In the genomic region with DNA sequence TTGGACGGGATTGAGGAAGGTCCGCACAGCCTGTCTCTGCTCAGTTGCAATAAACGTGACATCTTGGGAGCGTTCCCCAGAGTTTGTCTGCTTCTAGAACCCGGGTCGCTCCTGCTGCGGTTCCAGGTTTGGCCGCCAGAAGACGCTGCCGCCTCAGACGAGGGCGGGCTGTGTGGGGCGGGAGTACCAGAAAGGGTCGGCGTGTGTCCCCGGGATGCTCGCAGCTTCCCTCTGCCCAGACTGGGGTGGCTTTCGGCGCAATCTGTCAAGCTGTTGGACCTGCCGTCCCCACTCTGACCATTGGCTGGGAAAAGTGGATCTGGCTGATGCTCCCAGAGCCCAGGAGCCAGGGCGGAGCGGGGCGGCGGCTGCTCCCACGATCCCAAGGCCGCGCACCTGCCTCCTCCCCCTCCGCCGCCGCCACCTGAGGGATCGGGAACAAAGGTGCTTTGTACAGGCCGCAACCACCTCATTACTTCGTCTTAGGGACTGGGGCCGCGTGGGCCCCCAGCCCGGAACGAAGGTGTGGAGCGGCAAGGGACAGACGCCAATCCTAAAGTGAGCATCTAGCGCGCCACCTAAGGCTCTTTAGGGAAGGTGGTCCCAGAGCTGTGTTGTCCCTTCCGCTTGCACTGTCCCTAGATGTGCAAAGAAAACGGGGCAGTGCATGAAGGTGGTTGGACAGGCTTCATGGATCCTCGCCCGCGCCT, we compare ENCODE assay signal across 8 cellular contexts. TPM values are rescaled to one million over a fixed set of nuclear protein-coding genes. Genes with fewer than 3 reads are reported as not detected.
DNase-seq lines count a peak whose midpoint lies in the region; ATAC-seq and TF ChIP-seq lines count a peak whose summit lies in the region.

No MANE protein-coding gene starts in this region.

- TF ChIP-seq CTCF in SU-DHL-6 (IDR thresholded peaks at IDR 0.05; ENCODE audit: insufficient read depth, low read length, poor library complexity, severe bottlenecking), result peak; percentile 83
- peak; percentile 93 for TF ChIP-seq CTCF in astrocyte of the spinal cord (IDR thresholded peaks at IDR 0.05; ENCODE audit: low read depth, low read length)

- H3K4me3 Mint-ChIP-seq in immature natural killer cell, result peak overlapping the region; percentile 90 to 96 (median 92)

- H3K36me3 ChIP-seq in SU-DHL-6 (ENCODE audit: low read length), result no peaks in the 10 kb centered on the region

- peak overlapping the region; percentile 94 for H3K4me3 ChIP-seq in SU-DHL-6 (ENCODE audit: insufficient read depth, low read length, poor library complexity, severe bottlenecking)
- peak overlapping the region; percentile 90 for H3K4me3 ChIP-seq in astrocyte of the spinal cord (ENCODE audit: low read depth, low read length)

- H3K9me2 ChIP-seq in SU-DHL-6 (replicated peaks; ENCODE audit: insufficient read depth, low read length), result no peaks in the 10 kb centered on the region

- H3K27ac ChIP-seq in SU-DHL-6 (ENCODE audit: low read depth, low read length), result no peak overlapping the region

- H3K27me3 ChIP-seq in SU-DHL-6 (ENCODE audit: low read length), result no peaks in the 10 kb centered on the region

- H3K27ac Mint-ChIP-seq in immature natural killer cell, result peak overlapping the region in 4 of 6 donors; percentile 50 to 84 (median 80)

- H3K9me3 ChIP-seq in SU-DHL-6 (ENCODE audit: insufficient read depth, low read length), result no peaks in the 10 kb centered on the region

- peaks cover 0 to 5% (median 0%) of the 10 kb centered on the region in 3 donors for H3K36me3 Mint-ChIP-seq in immature natural killer cell

- in situ Hi-C loops in astrocyte of the spinal cord (cut with HindIII; ENCODE audit: low sequenced_read_pairs), result no loop called here

- DNase-seq in D341Med (ENCODE audit: low spot score), result peak; percentile 93
- DNase-seq in astrocyte of the spinal cord (ENCODE audit: low read depth, low spot score), result peak; percentile 50
- peak in 1 of 3 donors; percentile 42 for DNase-seq in immature natural killer cell
- peak; percentile 86 to 88 for DNase-seq in stimulated activated CD4-positive, alpha-beta T cell treated with anti-CD3 and anti-CD28 coated beads, Interleukin-2, amount 100 ng/mL, for 48 hours
- DNase-seq in cortex of kidney (lab: John Stamatoyannopoulos, UW), result no peak

- H2AFZ ChIP-seq in SU-DHL-6 (ENCODE audit: low read depth, low read length, severe bottlenecking), result peak overlapping the region; percentile 92

- H3K9me3 Mint-ChIP-seq in immature natural killer cell, result peaks cover 0 to 1% (median 0%) of the 10 kb centered on the region in 6 donors

- H3K27me3 Mint-ChIP-seq in immature natural killer cell (ENCODE audit: low read depth in 3 of 3), result peaks cover 2 to 10% (median 4%) of the 10 kb centered on the region in 3 donors

- H3K4me1 Mint-ChIP-seq in immature natural killer cell, result peaks cover 30 to 33% of the 10 kb centered on the region in 2 donors

- no peaks in the 10 kb centered on the region for H3K79me2 ChIP-seq in SU-DHL-6 (ENCODE audit: insufficient read depth, low read length)

- H3K9ac ChIP-seq in SU-DHL-6 (ENCODE audit: low read length), result peak overlapping the region; percentile 79

- H3K4me2 ChIP-seq in SU-DHL-6 (ENCODE audit: low read depth, low read length, poor library complexity, severe bottlenecking), result peak overlapping the region; percentile 73

- no peaks in the 10 kb centered on the region for H4K20me1 ChIP-seq in SU-DHL-6 (ENCODE audit: low read depth, low read length)

- peaks cover 7% of the 10 kb centered on the region; the same call in 1 of the 2 replicates for H3F3A ChIP-seq in SU-DHL-6 (ENCODE audit: insufficient read depth)

- peak; percentile 32 for ATAC-seq in HG02885 (IDR thresholded peaks at IDR 0.05; ENCODE audit: poor library complexity, unreplicated experiment)
- no peak for ATAC-seq in HG03439 (IDR thresholded peaks at IDR 0.05; ENCODE audit: unreplicated experiment)

RNA-seq across cellular contexts. Expression of a gene that starts 0.7 kb away (rescaled TPM):
- 1 to 10 TPM; 1.1 to 3.0 (median 2.6) TPM for polyA plus RNA-seq in immature natural killer cell

RNA-seq across cellular contexts. Expression of a gene that starts 11.7 kb away (rescaled TPM):
- 10 to 100 TPM; 10.4 to 27.1 (median 24.3) TPM for polyA plus RNA-seq in immature natural killer cell

RNA-seq across cellular contexts. Expression of a gene that starts 15.8 kb away (rescaled TPM):
- polyA plus RNA-seq in immature natural killer cell, result 1 to 10 TPM in 1 of 3 donors, under 1 TPM in 2; 0.70 to 2.3 (median 0.94) TPM

RNA-seq across cellular contexts. Expression of a gene that starts 29.2 kb away (rescaled TPM):
- polyA plus RNA-seq in immature natural killer cell, result not detected

RNA-seq across cellular contexts. Expression of a gene that starts 29.3 kb away (rescaled TPM):
- not detected for polyA plus RNA-seq in immature natural killer cell
